Comparison of ENCODE assay signal across 8 cellular contexts in the genomic region with DNA sequence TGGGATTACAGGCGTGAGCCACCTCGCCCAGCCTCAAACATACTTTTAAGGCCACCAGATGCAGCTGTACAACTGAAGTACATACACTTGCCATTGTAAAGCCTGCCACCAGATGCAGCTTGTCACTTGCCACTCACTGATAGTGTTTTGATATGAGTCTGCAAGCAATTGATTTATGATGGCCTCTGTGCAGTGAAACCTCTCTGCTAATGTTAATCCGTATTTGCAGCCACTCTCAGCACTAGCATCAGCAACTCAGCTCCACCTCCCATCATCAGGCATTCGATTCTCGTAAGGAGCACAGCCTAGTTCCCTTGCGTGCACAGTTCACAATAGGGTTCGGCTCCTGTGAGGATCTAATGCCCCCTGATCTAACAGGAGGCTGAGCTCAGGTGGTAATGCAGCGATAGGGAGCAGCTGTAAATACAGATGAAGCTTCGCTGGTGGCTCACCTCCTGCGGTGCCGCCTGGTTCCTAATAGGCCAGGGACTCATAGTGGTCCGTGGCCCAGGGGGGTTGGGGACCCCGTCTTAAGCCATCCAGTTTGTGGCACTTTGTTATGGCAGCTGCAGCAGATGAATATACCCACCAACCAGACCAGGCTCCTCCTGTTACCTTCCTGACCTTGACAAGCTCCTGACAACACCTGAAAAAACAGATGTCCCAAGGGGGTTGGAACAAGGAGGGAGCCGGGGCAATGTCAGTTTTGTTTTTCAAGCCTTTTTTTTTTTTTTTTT. TPM values are rescaled to one million over a fixed set of nuclear protein-coding genes. Genes with fewer than 3 reads are reported as not detected.
DNase-seq lines count a peak whose midpoint lies in the region; ATAC-seq and TF ChIP-seq lines count a peak whose summit lies in the region.

No MANE protein-coding gene starts in this region.

- WGBS in heart left ventricle, 4 donors: 82 to 90% (median 86%) methylated on average over 13 to 14 of the region's 14 CpGs
- 82 to 83% methylated on average over 14 of the region's 14 CpGs for WGBS in upper lobe of left lung, 2 donors

- H3K4me1 ChIP-seq in heart left ventricle (peaks cover 0 to 37% (median 25%) of the 10 kb centered on the region in 12 donors), lower lobe of right lung (peaks cover 38% of the 10 kb centered on the region), upper lobe of left lung (peaks cover 20 to 34% (median 26%) of the 10 kb centered on the region in 4 donors)

- no peak for DNase-seq in heart left ventricle
- DNase-seq in cardiac septum (ENCODE audit: low spot score): no peak
- DNase-seq in lower lobe of right lung: no peak
- DNase-seq in upper lobe of left lung: no peak
- DNase-seq in HuH-7 (ENCODE audit: low spot score): no peak
- no peak for DNase-seq in dedifferentiated amniotic fluid mesenchymal stem cell (ENCODE audit: extremely low spot score)

- H3K27me3 ChIP-seq in heart left ventricle (no peaks in the 10 kb centered on the region), lower lobe of right lung (ENCODE audit: low read depth) (no peaks in the 10 kb centered on the region), upper lobe of left lung (no peaks in the 10 kb centered on the region)

- TF ChIP-seq CTCF in heart left ventricle (IDR thresholded peaks at IDR 0.05) (no peak), VCaP (conservative IDR thresholded peaks at IDR 0.05) (no peak), lower lobe of right lung (IDR thresholded peaks at IDR 0.05) (no peak), upper lobe of left lung (IDR thresholded peaks at IDR 0.05) (no peak)

- intact Hi-C loops in heart left ventricle (cut with DNase I) (loop anchor here in 8 of 10 donors (2.0 to 10.0 kb wide), 3 partner anchors 20 to 66 kb away; a partner anchor contains a TSS), cardiac septum (cut with DNase I) (loop anchor here (5.0 kb wide), 1 partner anchor 57 kb away; a partner anchor contains a TSS), lower lobe of right lung (cut with DNase I) (no loop called here)

- H3K9me3 ChIP-seq in heart left ventricle (no peaks in the 10 kb centered on the region), lower lobe of right lung (no peaks in the 10 kb centered on the region), upper lobe of left lung (no peaks in the 10 kb centered on the region)

- TF ChIP-seq POLR2A in heart left ventricle (IDR thresholded peaks at IDR 0.05) (no peak), upper lobe of left lung (IDR thresholded peaks at IDR 0.05) (no peak)

- H3K4me3 ChIP-seq in heart left ventricle: peak overlapping the region in 2 of 12 donors; percentile 77 to 97
- peak overlapping the region; percentile 99 for H3K4me3 ChIP-seq in lower lobe of right lung
- no peak overlapping the region for H3K4me3 ChIP-seq in upper lobe of left lung

- no peak for TF ChIP-seq EP300 in upper lobe of left lung (IDR thresholded peaks at IDR 0.05)

- no peak for ATAC-seq in heart left ventricle
- no peak for ATAC-seq in lower lobe of right lung
- ATAC-seq in upper lobe of left lung (ENCODE audit: low FRiP score in 2 of 2): no peak
- no peak for ATAC-seq in GM19452 (IDR thresholded peaks at IDR 0.05; ENCODE audit: unreplicated experiment)

- H3K27ac ChIP-seq in heart left ventricle: peak overlapping the region in 7 of 12 donors; percentile 99 to 100 (median 100)
- peak overlapping the region; percentile 92; the same call in 1 of the 2 replicates for H3K27ac ChIP-seq in VCaP
- H3K27ac ChIP-seq in lower lobe of right lung: peak overlapping the region; percentile 100
- peak overlapping the region; percentile 99 to 100 (median 100) for H3K27ac ChIP-seq in upper lobe of left lung

- H3K36me3 ChIP-seq in heart left ventricle (peaks cover 0 to 20% (median 7%) of the 10 kb centered on the region in 9 donors), lower lobe of right lung (peaks cover 22% of the 10 kb centered on the region), upper lobe of left lung (peaks cover 4 to 18% (median 6%) of the 10 kb centered on the region in 4 donors)

RNA-seq across cellular contexts. Expression of a gene that starts 1.3 kb away (rescaled TPM):
- total RNA-seq in heart left ventricle (100 to 1,000 TPM in 8 of 9 donors, 10 to 100 TPM in 1; 86.9 to 197 (median 117) TPM), cardiac septum (87.4 TPM), lower lobe of right lung (174 TPM), upper lobe of left lung (100 to 1,000 TPM in 5 of 6 donors, 10 to 100 TPM in 1; 81.0 to 283 (median 196) TPM)
- 100 to 1,000 TPM in 1 of 2 donors, 10 to 100 TPM in 1; 41.4 to 226 TPM for polyA plus RNA-seq in heart left ventricle

RNA-seq across cellular contexts. Expression of a gene that starts 31.1 kb away (rescaled TPM):
- total RNA-seq in heart left ventricle: 1 to 10 TPM in 2 of 9 donors, under 1 TPM in 5, not detected in 2; 0.23 to 3.1 (median 0.30) TPM
- polyA plus RNA-seq in heart left ventricle: under 1 TPM in 1 of 2 donors, not detected in 1; 0.32 TPM
- not detected for total RNA-seq in cardiac septum
- 1.1 TPM for total RNA-seq in lower lobe of right lung
- 1 to 10 TPM in 1 of 6 donors, under 1 TPM in 4, not detected in 1; 0.29 to 1.5 (median 0.91) TPM for total RNA-seq in upper lobe of left lung

RNA-seq across cellular contexts. Expression of a gene that starts 58.7 kb away (rescaled TPM):
- total RNA-seq in heart left ventricle (10 to 100 TPM in 4 of 9 donors, 1 to 10 TPM in 5; 5.8 to 98.6 (median 9.9) TPM), cardiac septum (12.7 TPM), lower lobe of right lung (47.5 TPM), upper lobe of left lung (100 to 1,000 TPM in 2 of 6 donors, 10 to 100 TPM in 4; 29.2 to 361 (median 52.7) TPM)
- 10 to 100 TPM in 1 of 2 donors, 1 to 10 TPM in 1; 6.8 to 11.8 TPM for polyA plus RNA-seq in heart left ventricle
